In the genomic region with DNA sequence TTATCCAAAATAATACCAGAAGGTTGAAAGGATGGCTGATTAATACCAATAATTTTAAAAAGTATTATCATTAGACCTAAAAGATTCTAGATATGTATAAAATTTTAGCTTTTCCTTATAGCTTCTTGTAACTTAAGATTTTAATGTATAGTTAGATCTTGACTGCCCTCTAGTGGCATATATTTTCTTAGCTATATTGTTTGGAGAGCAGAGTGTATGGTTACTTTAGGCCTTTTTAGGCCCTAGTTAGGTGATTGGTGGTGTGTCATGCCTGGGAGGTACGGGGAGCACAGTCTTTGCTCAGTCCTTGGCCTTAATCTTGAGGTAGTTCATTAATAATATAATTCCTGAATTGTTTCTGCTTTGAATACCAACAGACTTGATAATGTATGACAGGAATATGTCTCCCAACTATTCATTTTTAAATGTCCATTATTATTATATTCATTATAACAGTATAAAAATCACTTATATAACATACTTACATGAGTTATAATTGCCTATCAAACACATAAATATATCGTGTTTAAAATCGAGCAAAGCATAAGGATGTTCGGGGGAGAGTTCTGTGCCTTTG, we compare ENCODE assay signal across 8 cellular contexts.
DNase-seq lines count a peak whose midpoint lies in the region; ATAC-seq and TF ChIP-seq lines count a peak whose summit lies in the region.

No MANE protein-coding gene starts in this region.

- no peaks in the 10 kb centered on the region for H3K4me1 Mint-ChIP-seq in activated CD8-positive, alpha-beta T cell treated with anti-CD3 and anti-CD28 coated beads for 36 hours (ENCODE audit: low read depth)

- H3K27ac ChIP-seq in thoracic aorta = no peak overlapping the region

- DNase-seq in Caki2 (ENCODE audit: low read depth) = peak; percentile 54
- peak; percentile 85 for DNase-seq in NCI-H2171 treated with DMSO at 0.1 percent for 48 hours (lab: John Stamatoyannopoulos, UW)
- peak; percentile 4 for DNase-seq in activated CD8-positive, alpha-beta T cell treated with anti-CD3 and anti-CD28 coated beads for 36 hours
- DNase-seq in hepatic stellate cell (ENCODE audit: low spot score) = peak; percentile 2
- no peak for DNase-seq in thoracic aorta (ENCODE audit: low spot score)
- DNase-seq in ureter (ENCODE audit: low spot score) = no peak

- ATAC-seq in GM18909 (IDR thresholded peaks at IDR 0.05; ENCODE audit: poor library complexity, unreplicated experiment) (peak; percentile 81), HG03139 (IDR thresholded peaks at IDR 0.05; ENCODE audit: unreplicated experiment) (peak; percentile 64), thoracic aorta (ENCODE audit: insufficient number of reproducible peaks, low FRiP score, low read depth) (no peak)
- ATAC-seq in activated CD8-positive, alpha-beta T cell treated with anti-CD3 and anti-CD28 coated beads for 36 hours = peak; percentile 70

- POLR2A ChIA-PET in activated CD8-positive, alpha-beta T cell treated with anti-CD3 and anti-CD28 coated beads for 36 hours (lab: Charles Lee) = no interaction called here

- in situ Hi-C loops in Caki2 (cut with HindIII; ENCODE audit: low pct_unique_long_range_greater_than_20kb, low sequenced_read_pairs) = no loop called here

- H3K9me3 Mint-ChIP-seq in activated CD8-positive, alpha-beta T cell treated with anti-CD3 and anti-CD28 coated beads for 36 hours = peaks cover 2% of the 10 kb centered on the region

- no peaks in the 10 kb centered on the region for H3K27me3 ChIP-seq in thoracic aorta (replicated peaks; ENCODE audit: insufficient read depth)

- H3K27ac Mint-ChIP-seq in activated CD8-positive, alpha-beta T cell treated with anti-CD3 and anti-CD28 coated beads for 36 hours = no peak overlapping the region

- intact Hi-C loops in activated CD8-positive, alpha-beta T cell treated with anti-CD3 and anti-CD28 coated beads for 36 hours (cut with micrococcal nuclease) = no loop called here

- H3K4me1 ChIP-seq in thoracic aorta (ENCODE audit: control insufficient read depth in 1 of 2, low read depth in 2 of 2) = peaks cover 0 to 10% of the 10 kb centered on the region in 2 donors

- peak; percentile 42 for TF ChIP-seq CTCF in activated CD8-positive, alpha-beta T cell treated with anti-CD3 and anti-CD28 coated beads for 36 hours (IDR thresholded peaks at IDR 0.05)
- TF ChIP-seq CTCF in thoracic aorta (IDR thresholded peaks at IDR 0.05) = peak; percentile 37

- no peak overlapping the region for H3K4me3 ChIP-seq in thoracic aorta

- H3K27me3 Mint-ChIP-seq in activated CD8-positive, alpha-beta T cell treated with anti-CD3 and anti-CD28 coated beads for 36 hours = peaks cover 12% of the 10 kb centered on the region

- H3K36me3 Mint-ChIP-seq in activated CD8-positive, alpha-beta T cell treated with anti-CD3 and anti-CD28 coated beads for 36 hours (ENCODE audit: low read depth) = no peaks in the 10 kb centered on the region

- no peaks in the 10 kb centered on the region for H3K9me3 ChIP-seq in thoracic aorta

- peaks cover 7% of the 10 kb centered on the region for H3K36me3 ChIP-seq in thoracic aorta

- no peak overlapping the region for H3K4me3 Mint-ChIP-seq in activated CD8-positive, alpha-beta T cell treated with anti-CD3 and anti-CD28 coated beads for 36 hours

- CTCF ChIA-PET in activated CD8-positive, alpha-beta T cell treated with anti-CD3 and anti-CD28 coated beads for 36 hours (lab: Charles Lee) = interaction anchor here (0.5 to 1.6 kb wide), 13 partner anchors 8 to 803 kb away, joined by 3 to 6 read pairs (median 3); no protein-coding TSS in a partner anchor

Comparison
In these comparisons a context has a peak if more than half of its experiments do, and no peak if none do; other contexts are left out.
1. DNase-seq: peak in Caki2 (single experiment), NCI-H2171 treated with DMSO at 0.1 percent for 48 hours (single experiment), activated CD8-positive, alpha-beta T cell treated with anti-CD3 and anti-CD28 coated beads for 36 hours (single experiment) and hepatic stellate cell (single experiment); none in thoracic aorta (single experiment) and ureter (single experiment).